8 cellular contexts compared by ENCODE assay signal in the genomic region with DNA sequence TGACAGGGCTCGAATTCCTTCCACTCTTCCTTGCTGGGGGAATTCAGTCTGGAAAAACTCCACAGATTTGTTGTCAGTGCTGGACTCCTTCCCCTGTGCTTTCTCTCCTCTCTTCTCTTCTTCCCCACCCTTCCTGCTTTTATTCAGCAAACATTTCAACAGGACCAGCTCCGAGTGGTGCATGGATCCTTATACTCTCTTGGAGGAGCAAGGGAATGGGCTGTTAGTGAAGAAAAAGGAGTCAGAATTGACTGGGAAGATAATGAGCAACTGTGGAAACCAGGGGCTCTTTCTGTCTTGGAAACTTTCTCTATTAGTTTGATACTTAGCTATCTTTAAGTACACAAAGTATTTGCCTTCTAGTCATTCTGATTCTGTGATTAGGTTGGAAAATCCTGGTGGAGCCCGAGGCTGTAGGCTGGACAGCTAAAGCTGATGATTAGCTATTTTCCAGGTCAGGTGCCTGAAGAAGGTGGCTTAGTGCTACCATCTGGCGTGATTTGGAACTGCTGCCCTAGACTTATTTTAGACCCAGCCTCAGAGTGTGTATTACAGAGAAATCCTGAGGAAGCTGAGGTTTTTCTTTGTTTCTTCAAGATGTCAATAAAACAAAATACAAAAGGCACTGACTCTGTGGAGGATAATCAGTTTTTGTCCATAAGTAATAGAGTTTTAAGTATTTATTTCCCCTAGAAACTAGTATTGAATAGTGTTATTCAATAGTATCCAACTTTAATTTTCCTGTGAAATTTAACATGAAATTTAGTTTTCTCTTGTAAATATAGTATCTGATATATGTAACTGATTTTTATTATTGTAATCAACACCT. TPM values are rescaled to one million over a fixed set of nuclear protein-coding genes. Genes with fewer than 3 reads are reported as not detected.
A peak's percentile ranks its signal among the peaks of the same experiment; 100 is the strongest.
DNase-seq lines count a peak whose midpoint lies in the region; ATAC-seq, FAIRE-seq and TF ChIP-seq lines count a peak whose summit lies in the region.

No MANE protein-coding gene starts in this region.

- no peak overlapping the region for H3K4me3 ChIP-seq in prostate gland

- DNase-seq in D721Med (ENCODE audit: insufficient read length, low spot score), result no peak
- DNase-seq in NCI-H460 (ENCODE audit: extremely low read depth, low read depth), result peak; percentile 45
- DNase-seq in activated gamma-delta T cell treated with anti-CD3 and anti-CD28 coated beads, Interleukin-2, amount 50 U/mL, for 16 hours (ENCODE audit: low read depth), result peak; percentile 5
- DNase-seq in glomerular endothelial cell (ENCODE audit: extremely low read depth, low read depth, low spot score), result peak; percentile 54
- peak; percentile 58 for DNase-seq in prostate gland (ENCODE audit: low spot score)
- DNase-seq in T1000 (lab: John Stamatoyannopoulos, UW), result no peak

- no peaks in the 10 kb centered on the region for H3K9me3 ChIP-seq in prostate gland

- H3K36me3 ChIP-seq in prostate gland, result no peaks in the 10 kb centered on the region

- peak; percentile 93 for FAIRE-seq in D721Med (lab: Jason Lieb, UNC)

- TF ChIP-seq POLR2A in prostate gland (IDR thresholded peaks at IDR 0.05), result no peak

- peak; percentile 90 for TF ChIP-seq CTCF in D721Med (IDR thresholded peaks at IDR 0.05; ENCODE audit: insufficient read depth, missing control alignments)
- peak; percentile 55 to 83 (median 69) for TF ChIP-seq CTCF in prostate gland (IDR thresholded peaks at IDR 0.05)

- intact Hi-C loops in prostate gland (cut with DNase I), result loop anchor here (1.0 to 2.0 kb wide), 2 partner anchors 120 to 128 kb away; no protein-coding TSS in a partner anchor

- no peaks in the 10 kb centered on the region for H3K27me3 ChIP-seq in prostate gland (replicated peaks; ENCODE audit: insufficient read depth)

- WGBS in prostate gland, result 22% methylated on average over 4 of the region's 4 CpGs

- ATAC-seq in GM18858 (IDR thresholded peaks at IDR 0.05; ENCODE audit: unreplicated experiment) (peak; percentile 93), HG02938 (IDR thresholded peaks at IDR 0.05; ENCODE audit: unreplicated experiment) (peak; percentile 85)

- H3K4me1 ChIP-seq in prostate gland (replicated peaks), result peaks cover 4% of the 10 kb centered on the region

- H3K27ac ChIP-seq in prostate gland, result peak overlapping the region; percentile 56 to 64

RNA-seq across cellular contexts. Expression of a gene that starts 38.4 kb away (rescaled TPM):
- total RNA-seq in NCI-H460 (2014; rRNA removed; shearing (Covaris generic)), result 4.8 and 5.3 TPM in 2 replicates
- polyA plus RNA-seq in NCI-H460 (2014; cell fraction: nucleus; rRNA removed), result 3.0 and 3.6 TPM in 2 replicates
- total RNA-seq in glomerular endothelial cell (2.8 and 5.5 TPM in 2 replicates), prostate gland (10 to 100 TPM in 1 of 2 donors, 1 to 10 TPM in 1; 7.7 to 10.5 TPM)

Comparison
In these comparisons a context has a peak if more than half of its experiments do, and no peak if none do; other contexts are left out.
1. DNase-seq: peak in NCI-H460 (single experiment), activated gamma-delta T cell treated with anti-CD3 and anti-CD28 coated beads, Interleukin-2, amount 50 U/mL, for 16 hours (single experiment), glomerular endothelial cell (single experiment) and prostate gland (single experiment); none in D721Med (single experiment) and T1000 (single experiment).